In genomic region chr19:46613525-46613924, GRCh38 we compare ENCODE assay signal across 1 cellular context.
TF ChIP-seq lines count a peak whose summit lies in the region.

No MANE protein-coding gene starts in this region.

TF ChIP-seq in H1, 55 proteins besides CTCF, POLR2A, EP300 and RAD21:
- TF ChIP-seq POLR2AphosphoS5 (IDR thresholded peaks at IDR 0.05; ENCODE audit: low read depth, low read length) (no peak), CBX5 (IDR thresholded peaks at IDR 0.05; ENCODE audit: low read depth, low read length) (no peak), CEBPB (IDR thresholded peaks at IDR 0.05; ENCODE audit: low read depth, low read length) (no peak), PHF8 (conservative IDR thresholded peaks at IDR 0.05; ENCODE audit: low read depth, low read length) (no peak), SUZ12 (IDR thresholded peaks at IDR 0.05; ENCODE audit: low read length) (no peak), NRF1 (IDR thresholded peaks at IDR 0.05; ENCODE audit: low read depth, low read length) (no peak), JUN (IDR thresholded peaks at IDR 0.05; ENCODE audit: low read depth, low read length) (no peak), SIRT6 (IDR thresholded peaks at IDR 0.05; ENCODE audit: low read length) (no peak)
- TF ChIP-seq, protein P1, sequence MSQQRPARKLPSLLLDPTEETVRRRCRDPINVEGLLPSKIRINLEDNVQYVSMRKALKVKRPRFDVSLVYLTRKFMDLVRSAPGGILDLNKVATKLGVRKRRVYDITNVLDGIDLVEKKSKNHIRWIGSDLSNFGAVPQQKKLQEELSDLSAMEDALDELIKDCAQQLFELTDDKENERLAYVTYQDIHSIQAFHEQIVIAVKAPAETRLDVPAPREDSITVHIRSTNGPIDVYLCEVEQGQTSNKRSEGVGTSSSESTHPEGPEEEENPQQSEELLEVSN (IDR thresholded peaks at IDR 0.05), result no peak
- TF ChIP-seq, protein P2, sequence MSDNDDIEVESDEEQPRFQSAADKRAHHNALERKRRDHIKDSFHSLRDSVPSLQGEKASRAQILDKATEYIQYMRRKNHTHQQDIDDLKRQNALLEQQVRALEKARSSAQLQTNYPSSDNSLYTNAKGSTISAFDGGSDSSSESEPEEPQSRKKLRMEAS (IDR thresholded peaks at IDR 0.05), result no peak
